In genomic region chr12:10673660-10674384, GRCh38 we compare ENCODE assay signal across 8 cellular contexts. TPM values are rescaled to one million over a fixed set of nuclear protein-coding genes. Genes with fewer than 3 reads are reported as not detected.
DNase-seq lines count a peak whose midpoint lies in the region; ATAC-seq lines count a peak whose summit lies in the region.

Gene STYK1 (minus strand): TSS chr12:10674052. CDS start chr12:10634618, 39,434 bp downstream.

- H3K27ac ChIP-seq in mesodermal cell (ENCODE audit: low read depth, low read length, severe bottlenecking), result no peak within 1 kb of the TSS

- H3K9me3 ChIP-seq in mesodermal cell (ENCODE audit: control insufficient read depth, low read length), result no peaks in the 10 kb centered on the region

- H3K4me1 Mint-ChIP-seq in activated CD8-positive, alpha-beta T cell treated with anti-CD3 and anti-CD28 coated beads, Interleukin-2, amount 10 ng/mL, durations not matched to agents 7 days and 5 days (ENCODE audit: low read depth), result peaks cover 71% of the 10 kb centered on the region
- peaks cover 22 to 40% of the 10 kb centered on the region in 2 donors for H3K4me1 Mint-ChIP-seq in effector memory CD8-positive, alpha-beta T cell (ENCODE audit: low read depth in 2 of 2)

- H3K4me1 ChIP-seq in mesodermal cell (ENCODE audit: control insufficient read depth, insufficient read depth, low read length, poor library complexity, severe bottlenecking), result no peaks in the 10 kb centered on the region

- H3K4me3 Mint-ChIP-seq in activated CD8-positive, alpha-beta T cell treated with anti-CD3 and anti-CD28 coated beads, Interleukin-2, amount 10 ng/mL, durations not matched to agents 7 days and 5 days, result peak within 1 kb of the TSS; percentile 81
- peak within 1 kb of the TSS; percentile 76 to 82 for H3K4me3 Mint-ChIP-seq in effector memory CD8-positive, alpha-beta T cell

- peak; percentile 81 for DNase-seq in NCI-H510A (lab: John Stamatoyannopoulos, UW)
- peak; percentile 86 for DNase-seq in activated CD8-positive, alpha-beta T cell treated with anti-CD3 and anti-CD28 coated beads, Interleukin-2, amount 10 ng/mL, durations not matched to agents 7 days and 5 days
- DNase-seq in effector memory CD8-positive, alpha-beta T cell, result peak; percentile 75 to 83 (median 77)
- peak; percentile 50 for DNase-seq in stimulated activated CD8-positive, alpha-beta memory T cell treated with anti-CD3 and anti-CD28 coated beads, Interleukin-12 subunit alpha, Interleukin-12 subunit beta, amount 100 ng/mL, for 4 hours (ENCODE audit: low read depth)

- CTCF ChIA-PET in activated CD8-positive, alpha-beta T cell treated with anti-CD3 and anti-CD28 coated beads, Interleukin-2, amount 10 ng/mL, durations not matched to agents 7 days and 5 days (lab: Charles Lee), result interaction anchor here (1.2 to 1.3 kb wide), 2 partner anchors 351 to 373 kb away, joined by 3 read pairs; no protein-coding TSS in a partner anchor

- H3K36me3 ChIP-seq in mesodermal cell (ENCODE audit: control insufficient read depth, insufficient read depth, low read length), result no peaks in the 10 kb centered on the region

- H3K27ac Mint-ChIP-seq in activated CD8-positive, alpha-beta T cell treated with anti-CD3 and anti-CD28 coated beads, Interleukin-2, amount 10 ng/mL, durations not matched to agents 7 days and 5 days, result peak within 1 kb of the TSS; percentile 83
- peak within 1 kb of the TSS; percentile 80 to 87 for H3K27ac Mint-ChIP-seq in effector memory CD8-positive, alpha-beta T cell

- H3K36me3 Mint-ChIP-seq in activated CD8-positive, alpha-beta T cell treated with anti-CD3 and anti-CD28 coated beads, Interleukin-2, amount 10 ng/mL, durations not matched to agents 7 days and 5 days (ENCODE audit: low read depth), result peaks cover 18% of the 10 kb centered on the region
- peaks cover 17% of the 10 kb centered on the region for H3K36me3 Mint-ChIP-seq in effector memory CD8-positive, alpha-beta T cell (ENCODE audit: insufficient read depth)

- H3K4me3 ChIP-seq in GM08714 (ENCODE audit: low read length) (peak within 1 kb of the TSS; percentile 26; the same call in 1 of the 2 replicates), mesodermal cell (ENCODE audit: extremely low read depth, insufficient read depth, low read length, poor library complexity, severe bottlenecking) (peak within 1 kb of the TSS; percentile 42)

- WGBS in mesodermal cell (ENCODE audit: insufficient coverage in 2 of 2), 2 experiments, result 2% methylated on average over 15 to 25 of the region's 35 CpGs

- POLR2A ChIA-PET in activated CD8-positive, alpha-beta T cell treated with anti-CD3 and anti-CD28 coated beads, Interleukin-2, amount 10 ng/mL, durations not matched to agents 7 days and 5 days (lab: Charles Lee), result interaction anchor here (1.5 kb wide), 1 partner anchor 119 kb away, joined by 3 read pairs; no protein-coding TSS in a partner anchor

- peaks cover 6% of the 10 kb centered on the region for H3K9me3 Mint-ChIP-seq in activated CD8-positive, alpha-beta T cell treated with anti-CD3 and anti-CD28 coated beads, Interleukin-2, amount 10 ng/mL, durations not matched to agents 7 days and 5 days (ENCODE audit: insufficient read depth)
- no peaks in the 10 kb centered on the region for H3K9me3 Mint-ChIP-seq in effector memory CD8-positive, alpha-beta T cell

- peaks cover 12% of the 10 kb centered on the region for H3K27me3 Mint-ChIP-seq in activated CD8-positive, alpha-beta T cell treated with anti-CD3 and anti-CD28 coated beads, Interleukin-2, amount 10 ng/mL, durations not matched to agents 7 days and 5 days (ENCODE audit: low read depth)
- H3K27me3 Mint-ChIP-seq in effector memory CD8-positive, alpha-beta T cell, result peaks cover 0 to 9% of the 10 kb centered on the region in 2 donors

- ATAC-seq in HG02981 (IDR thresholded peaks at IDR 0.05; ENCODE audit: unreplicated experiment) (peak; percentile 59), GM19328 (IDR thresholded peaks at IDR 0.05; ENCODE audit: unreplicated experiment) (no peak)
- ATAC-seq in activated CD8-positive, alpha-beta T cell treated with anti-CD3 and anti-CD28 coated beads, Interleukin-2, amount 10 ng/mL, durations not matched to agents 7 days and 5 days, result peak; percentile 91
- ATAC-seq in effector memory CD8-positive, alpha-beta T cell (replicated peaks), result peak; percentile 72

RNA-seq across cellular contexts. Expression of gene STYK1, which starts in this region (rescaled TPM):
- total RNA-seq in activated CD8-positive, alpha-beta T cell treated with anti-CD3 and anti-CD28 coated beads, Interleukin-2, amount 10 ng/mL, durations not matched to agents 7 days and 5 days, result 1 to 10 TPM; 5.3 to 5.9 TPM
- not detected for polyA plus RNA-seq in mesodermal cell (2013, experiment 1 of 2)
- 0.15 TPM for polyA plus RNA-seq in mesodermal cell (2013, experiment 2 of 2)
